In the genomic region with DNA sequence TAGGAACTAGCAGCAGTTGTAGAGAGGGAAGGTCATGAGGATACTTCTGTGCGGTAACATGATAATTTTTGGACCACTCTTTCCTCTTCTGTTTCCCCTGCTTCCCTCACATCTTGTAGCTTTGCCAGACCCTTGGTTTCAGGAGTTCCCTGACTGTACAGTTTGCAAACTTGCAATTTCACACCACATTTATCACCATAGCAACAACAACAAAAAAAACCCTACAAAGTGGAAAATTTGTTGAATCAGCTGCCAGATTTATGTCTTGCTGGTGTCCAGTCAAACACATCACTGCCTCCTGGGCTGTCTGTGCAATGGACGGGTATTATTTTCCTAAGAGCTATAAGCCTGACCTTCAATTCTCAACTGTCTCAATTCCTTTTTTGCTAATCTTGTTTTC, we compare ENCODE assay signal across 17 cellular contexts.
"Had no signal": no experiment of that assay in that cellular context is flagged by ENCODE, and none has a peak within 500 bp of the region (broad histone marks: within the 10 kb centered on the region; RNA-seq: fewer than 3 reads in every experiment).

No MANE protein-coding gene starts in this region.

- H3K27ac Mint-ChIP-seq: activated B cell treated with CpG ODN at 0.5 μM for 24 hours; activated CD4-positive, alpha-beta memory T cell treated with anti-CD3 and anti-CD28 coated beads, Interleukin-2, amount 10 ng/mL, durations not matched to agents 7 days and 5 days; activated naive CD4-positive, alpha-beta T cell treated with anti-CD3 and anti-CD28 coated beads for 36 hours; activated T-cell treated with anti-CD3 and anti-CD28 coated beads, Interleukin-2, amount 50 U/mL, for 24 hours; activated T-helper 2 cell treated with anti-CD3 and anti-CD28 coated beads, Interferon-gamma antibody, Interleukin-2, Interleukin-4, amounts not matched to agents 10 μg/mL and 5 μg/mL and 100 μg/mL, durations not matched to agents 14 hours and 24 hours and 36 hours had no signal

- H3K36me3 ChIP-seq: brain microvascular endothelial cell, left lung, right atrium auricular region, thyroid gland had no signal

- DNase-seq: activated B cell treated with CpG ODN at 0.5 μM for 24 hours; activated CD4-positive, alpha-beta memory T cell treated with anti-CD3 and anti-CD28 coated beads, Interleukin-2, amount 10 ng/mL, durations not matched to agents 7 days and 5 days; activated CD4-positive, alpha-beta T cell treated with anti-CD3 and anti-CD28 coated beads for 48 hours; activated naive CD4-positive, alpha-beta T cell treated with anti-CD3 and anti-CD28 coated beads for 36 hours; activated T-cell treated with anti-CD3 and anti-CD28 coated beads, Interleukin-2, amount 50 U/mL, for 24 hours; brain microvascular endothelial cell; central memory CD4-positive, alpha-beta T cell; hypothalamus; left lung; midbrain; occipital lobe; posterior cingulate gyrus; stimulated activated CD4-positive, alpha-beta T cell treated with anti-CD3 and anti-CD28 coated beads, Interleukin-2, amount 100 ng/mL, for 24 hours; stimulated activated naive CD4-positive, alpha-beta T cell treated with Interleukin-2 at 50 U/mL for 16 hours; thyroid gland had no signal

- H3K27me3 Mint-ChIP-seq: activated B cell treated with CpG ODN at 0.5 μM for 24 hours; activated CD4-positive, alpha-beta memory T cell treated with anti-CD3 and anti-CD28 coated beads, Interleukin-2, amount 10 ng/mL, durations not matched to agents 7 days and 5 days; activated T-cell treated with anti-CD3 and anti-CD28 coated beads, Interleukin-2, amount 50 U/mL, for 24 hours had no signal

- H3K4me3 ChIP-seq: left lung, right atrium auricular region, thyroid gland had no signal

- H3K9me3 ChIP-seq: left lung, right atrium auricular region, thyroid gland had no signal

- H3K27ac ChIP-seq: brain microvascular endothelial cell, left lung, right atrium auricular region, thyroid gland had no signal

- H3K9me3 Mint-ChIP-seq: activated B cell treated with CpG ODN at 0.5 μM for 24 hours; activated T-helper 2 cell treated with anti-CD3 and anti-CD28 coated beads, Interferon-gamma antibody, Interleukin-2, Interleukin-4, amounts not matched to agents 10 μg/mL and 5 μg/mL and 100 μg/mL, durations not matched to agents 14 hours and 24 hours and 36 hours had no signal

- H3K4me3 Mint-ChIP-seq: activated B cell treated with CpG ODN at 0.5 μM for 24 hours; activated CD4-positive, alpha-beta memory T cell treated with anti-CD3 and anti-CD28 coated beads, Interleukin-2, amount 10 ng/mL, durations not matched to agents 7 days and 5 days; activated naive CD4-positive, alpha-beta T cell treated with anti-CD3 and anti-CD28 coated beads for 36 hours; activated T-cell treated with anti-CD3 and anti-CD28 coated beads, Interleukin-2, amount 50 U/mL, for 24 hours had no signal

- H3K27me3 ChIP-seq: brain microvascular endothelial cell, left lung, right atrium auricular region, thyroid gland had no signal

- H3K4me1 ChIP-seq: left lung, right atrium auricular region, thyroid gland had no signal

- H3K4me1 Mint-ChIP-seq: activated B cell treated with CpG ODN at 0.5 μM for 24 hours; activated CD4-positive, alpha-beta memory T cell treated with anti-CD3 and anti-CD28 coated beads, Interleukin-2, amount 10 ng/mL, durations not matched to agents 7 days and 5 days had no signal
